ENCODE assay signal across 1 cellular context in genomic region chr12:108574276-108574675, GRCh38. TPM values are rescaled to one million over a fixed set of nuclear protein-coding genes. Genes with fewer than 3 reads are reported as not detected.
"Had no signal": no experiment of that assay in that cellular context is flagged by ENCODE, and none has a peak within 500 bp of the region (broad histone marks: within the 10 kb centered on the region; RNA-seq: fewer than 3 reads in every experiment).

No MANE protein-coding gene starts in this region.

RNA-seq across cellular contexts. Expression of gene TMEM119, which starts 23.6 kb away (rescaled TPM):
- total RNA-seq: activated CD8-positive, alpha-beta T cell treated with anti-CD3 and anti-CD28 coated beads for 36 hours had no signal
